2 cellular contexts compared by ENCODE assay signal in the genomic region with DNA sequence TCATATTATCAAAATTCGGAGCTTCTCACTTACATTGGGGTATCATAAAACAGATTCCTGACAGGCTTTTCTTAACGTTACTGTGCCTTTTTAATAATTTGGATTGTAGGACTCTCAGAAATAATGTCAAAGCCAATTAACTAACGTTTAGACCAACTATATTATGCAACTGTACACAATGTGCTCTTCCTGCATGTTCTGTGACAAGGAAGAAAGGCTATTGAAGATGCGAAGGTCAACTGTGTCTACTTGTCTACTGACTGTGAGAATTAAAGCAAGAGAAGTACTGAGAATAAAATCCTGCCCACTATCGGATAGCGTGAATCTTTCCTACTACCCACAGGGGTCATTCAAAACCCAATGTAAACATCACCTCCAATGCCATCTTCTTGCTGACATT.
TF ChIP-seq lines count a peak whose summit lies in the region.

No MANE protein-coding gene starts in this region.

TF ChIP-seq in HepG2, 621 proteins besides CTCF, POLR2A, EP300 and RAD21 (continues in another document):
- TF ChIP-seq, protein P1, sequence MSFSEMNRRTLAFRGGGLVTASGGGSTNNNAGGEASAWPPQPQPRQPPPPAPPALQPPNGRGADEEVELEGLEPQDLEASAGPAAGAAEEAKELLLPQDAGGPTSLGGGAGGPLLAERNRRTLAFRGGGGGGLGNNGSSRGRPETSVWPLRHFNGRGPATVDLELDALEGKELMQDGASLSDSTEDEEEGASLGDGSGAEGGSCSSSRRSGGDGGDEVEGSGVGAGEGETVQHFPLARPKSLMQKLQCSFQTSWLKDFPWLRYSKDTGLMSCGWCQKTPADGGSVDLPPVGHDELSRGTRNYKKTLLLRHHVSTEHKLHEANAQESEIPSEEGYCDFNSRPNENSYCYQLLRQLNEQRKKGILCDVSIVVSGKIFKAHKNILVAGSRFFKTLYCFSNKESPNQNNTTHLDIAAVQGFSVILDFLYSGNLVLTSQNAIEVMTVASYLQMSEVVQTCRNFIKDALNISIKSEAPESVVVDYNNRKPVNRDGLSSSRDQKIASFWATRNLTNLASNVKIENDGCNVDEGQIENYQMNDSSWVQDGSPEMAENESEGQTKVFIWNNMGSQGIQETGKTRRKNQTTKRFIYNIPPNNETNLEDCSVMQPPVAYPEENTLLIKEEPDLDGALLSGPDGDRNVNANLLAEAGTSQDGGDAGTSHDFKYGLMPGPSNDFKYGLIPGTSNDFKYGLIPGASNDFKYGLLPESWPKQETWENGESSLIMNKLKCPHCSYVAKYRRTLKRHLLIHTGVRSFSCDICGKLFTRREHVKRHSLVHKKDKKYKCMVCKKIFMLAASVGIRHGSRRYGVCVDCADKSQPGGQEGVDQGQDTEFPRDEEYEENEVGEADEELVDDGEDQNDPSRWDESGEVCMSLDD (CRISPR knock-in tag; IDR thresholded peaks at IDR 0.05; ENCODE audit: borderline replicate concordance) = no peak
- no peak for TF ChIP-seq SOX13 (IDR thresholded peaks at IDR 0.05)
- TF ChIP-seq SOX13 (CRISPR knock-in tag; conservative IDR thresholded peaks at IDR 0.05 in 1 of 2, IDR thresholded peaks at IDR 0.05 in 1 of 2) = peak in 1 of 2 experiments; percentile 52; a peak in 1 of 4 replicates
- TF ChIP-seq XBP1 (CRISPR knock-in tag; IDR thresholded peaks at IDR 0.05) = no peak
- TF ChIP-seq IRF2 (CRISPR knock-in tag; IDR thresholded peaks at IDR 0.05) = no peak
- no peak for TF ChIP-seq RAD51 (IDR thresholded peaks at IDR 0.05; ENCODE audit: borderline replicate concordance)
- no peak for TF ChIP-seq YEATS4 (CRISPR knock-in tag; IDR thresholded peaks at IDR 0.05; ENCODE audit: borderline replicate concordance)
- TF ChIP-seq, protein P2, sequence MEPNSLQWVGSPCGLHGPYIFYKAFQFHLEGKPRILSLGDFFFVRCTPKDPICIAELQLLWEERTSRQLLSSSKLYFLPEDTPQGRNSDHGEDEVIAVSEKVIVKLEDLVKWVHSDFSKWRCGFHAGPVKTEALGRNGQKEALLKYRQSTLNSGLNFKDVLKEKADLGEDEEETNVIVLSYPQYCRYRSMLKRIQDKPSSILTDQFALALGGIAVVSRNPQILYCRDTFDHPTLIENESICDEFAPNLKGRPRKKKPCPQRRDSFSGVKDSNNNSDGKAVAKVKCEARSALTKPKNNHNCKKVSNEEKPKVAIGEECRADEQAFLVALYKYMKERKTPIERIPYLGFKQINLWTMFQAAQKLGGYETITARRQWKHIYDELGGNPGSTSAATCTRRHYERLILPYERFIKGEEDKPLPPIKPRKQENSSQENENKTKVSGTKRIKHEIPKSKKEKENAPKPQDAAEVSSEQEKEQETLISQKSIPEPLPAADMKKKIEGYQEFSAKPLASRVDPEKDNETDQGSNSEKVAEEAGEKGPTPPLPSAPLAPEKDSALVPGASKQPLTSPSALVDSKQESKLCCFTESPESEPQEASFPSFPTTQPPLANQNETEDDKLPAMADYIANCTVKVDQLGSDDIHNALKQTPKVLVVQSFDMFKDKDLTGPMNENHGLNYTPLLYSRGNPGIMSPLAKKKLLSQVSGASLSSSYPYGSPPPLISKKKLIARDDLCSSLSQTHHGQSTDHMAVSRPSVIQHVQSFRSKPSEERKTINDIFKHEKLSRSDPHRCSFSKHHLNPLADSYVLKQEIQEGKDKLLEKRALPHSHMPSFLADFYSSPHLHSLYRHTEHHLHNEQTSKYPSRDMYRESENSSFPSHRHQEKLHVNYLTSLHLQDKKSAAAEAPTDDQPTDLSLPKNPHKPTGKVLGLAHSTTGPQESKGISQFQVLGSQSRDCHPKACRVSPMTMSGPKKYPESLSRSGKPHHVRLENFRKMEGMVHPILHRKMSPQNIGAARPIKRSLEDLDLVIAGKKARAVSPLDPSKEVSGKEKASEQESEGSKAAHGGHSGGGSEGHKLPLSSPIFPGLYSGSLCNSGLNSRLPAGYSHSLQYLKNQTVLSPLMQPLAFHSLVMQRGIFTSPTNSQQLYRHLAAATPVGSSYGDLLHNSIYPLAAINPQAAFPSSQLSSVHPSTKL (CRISPR knock-in tag; IDR thresholded peaks at IDR 0.05) = peak; percentile 59
- TF ChIP-seq ZFP36L2 (CRISPR knock-in tag; IDR thresholded peaks at IDR 0.05) = no peak
- no peak for TF ChIP-seq ZIK1 (CRISPR knock-in tag; IDR thresholded peaks at IDR 0.05; ENCODE audit: borderline replicate concordance, low read depth)
- no peak for TF ChIP-seq KDM4B (CRISPR knock-in tag; IDR thresholded peaks at IDR 0.05)
- no peak for TF ChIP-seq KDM3A (CRISPR knock-in tag; IDR thresholded peaks at IDR 0.05; ENCODE audit: low read depth)
- no peak for TF ChIP-seq CEBPB (IDR thresholded peaks at IDR 0.05; ENCODE audit: borderline replicate concordance, low read depth, low read length)
- no peak for TF ChIP-seq ZNF83 (CRISPR knock-in tag; IDR thresholded peaks at IDR 0.05; ENCODE audit: borderline replicate concordance)
- no peak for TF ChIP-seq ZNF296 (CRISPR knock-in tag; conservative IDR thresholded peaks at IDR 0.05)
- no peak for TF ChIP-seq KMT2A (CRISPR knock-in tag; IDR thresholded peaks at IDR 0.05)
- TF ChIP-seq ZNF564 (CRISPR knock-in tag; IDR thresholded peaks at IDR 0.05) = no peak
- no peak for TF ChIP-seq ZNF576 (CRISPR knock-in tag; IDR thresholded peaks at IDR 0.05)
- TF ChIP-seq HMG20B (CRISPR knock-in tag; conservative IDR thresholded peaks at IDR 0.05) = no peak
- TF ChIP-seq ZNF121 (CRISPR knock-in tag; IDR thresholded peaks at IDR 0.05) = no peak
- TF ChIP-seq, protein P3, sequence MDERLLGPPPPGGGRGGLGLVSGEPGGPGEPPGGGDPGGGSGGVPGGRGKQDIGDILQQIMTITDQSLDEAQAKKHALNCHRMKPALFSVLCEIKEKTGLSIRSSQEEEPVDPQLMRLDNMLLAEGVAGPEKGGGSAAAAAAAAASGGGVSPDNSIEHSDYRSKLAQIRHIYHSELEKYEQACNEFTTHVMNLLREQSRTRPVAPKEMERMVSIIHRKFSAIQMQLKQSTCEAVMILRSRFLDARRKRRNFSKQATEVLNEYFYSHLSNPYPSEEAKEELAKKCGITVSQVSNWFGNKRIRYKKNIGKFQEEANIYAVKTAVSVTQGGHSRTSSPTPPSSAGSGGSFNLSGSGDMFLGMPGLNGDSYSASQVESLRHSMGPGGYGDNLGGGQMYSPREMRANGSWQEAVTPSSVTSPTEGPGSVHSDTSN (CRISPR knock-in tag; IDR thresholded peaks at IDR 0.05) = no peak
- no peak for TF ChIP-seq ZNF7 (CRISPR knock-in tag; IDR thresholded peaks at IDR 0.05)
- no peak for TF ChIP-seq AGO1 (IDR thresholded peaks at IDR 0.05; ENCODE audit: low read depth, low read length, poor library complexity, severe bottlenecking)
- no peak for TF ChIP-seq CBX2 (IDR thresholded peaks at IDR 0.05; ENCODE audit: low read depth, low read length)
- TF ChIP-seq CBX2 (CRISPR knock-in tag; IDR thresholded peaks at IDR 0.05; ENCODE audit: low read depth) = no peak
- TF ChIP-seq ZNF563 (CRISPR knock-in tag; IDR thresholded peaks at IDR 0.05) = no peak
- TF ChIP-seq AKAP8 (CRISPR knock-in tag; IDR thresholded peaks at IDR 0.05) = no peak
- no peak for TF ChIP-seq RFXAP (CRISPR knock-in tag; IDR thresholded peaks at IDR 0.05; ENCODE audit: borderline replicate concordance)

TF ChIP-seq in IMR-90, 13 proteins besides CTCF, POLR2A, EP300 and RAD21 (continued from another document):
- TF ChIP-seq MXI1 (IDR thresholded peaks at IDR 0.05; ENCODE audit: borderline replicate concordance, low read depth, low read length) = no peak
- TF ChIP-seq, protein P4, sequence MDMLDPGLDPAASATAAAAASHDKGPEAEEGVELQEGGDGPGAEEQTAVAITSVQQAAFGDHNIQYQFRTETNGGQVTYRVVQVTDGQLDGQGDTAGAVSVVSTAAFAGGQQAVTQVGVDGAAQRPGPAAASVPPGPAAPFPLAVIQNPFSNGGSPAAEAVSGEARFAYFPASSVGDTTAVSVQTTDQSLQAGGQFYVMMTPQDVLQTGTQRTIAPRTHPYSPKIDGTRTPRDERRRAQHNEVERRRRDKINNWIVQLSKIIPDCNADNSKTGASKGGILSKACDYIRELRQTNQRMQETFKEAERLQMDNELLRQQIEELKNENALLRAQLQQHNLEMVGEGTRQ (IDR thresholded peaks at IDR 0.05; ENCODE audit: low read depth, low read length) = no peak
- no peak for TF ChIP-seq FOS (IDR thresholded peaks at IDR 0.05; ENCODE audit: low read depth, low read length)
- no peak for TF ChIP-seq MAFK (IDR thresholded peaks at IDR 0.05; ENCODE audit: low read depth, low read length)
- no peak for TF ChIP-seq RCOR1 (IDR thresholded peaks at IDR 0.05; ENCODE audit: insufficient replicate concordance, low read length)
- TF ChIP-seq CEBPB (IDR thresholded peaks at IDR 0.05; ENCODE audit: low read depth, low read length) = no peak
- no peak for TF ChIP-seq SMC3 (IDR thresholded peaks at IDR 0.05; ENCODE audit: low read depth, low read length)
- no peak for TF ChIP-seq CHD1 (IDR thresholded peaks at IDR 0.05; ENCODE audit: low read depth, low read length)
- no peak for TF ChIP-seq ELK1 (IDR thresholded peaks at IDR 0.05; ENCODE audit: borderline replicate concordance, low read depth, low read length)
- no peak for TF ChIP-seq BHLHE40 (IDR thresholded peaks at IDR 0.05; ENCODE audit: low read depth, low read length)
- no peak for TF ChIP-seq MAZ (IDR thresholded peaks at IDR 0.05; ENCODE audit: borderline replicate concordance, low read depth, low read length)
TF ChIP-seq in IMR-90: peak in this region for 0.
